Comparison of ENCODE assay signal across 17 cellular contexts in genomic region chr1:229689273-229689672, GRCh38.
A peak's percentile ranks its signal among the peaks of the same experiment; 100 is the strongest.
DNase-seq lines count a peak whose midpoint lies in the region; ATAC-seq and TF ChIP-seq lines count a peak whose summit lies in the region.
"Had no signal": no experiment of that assay in that cellular context is flagged by ENCODE, and none has a peak within 500 bp of the region (broad histone marks: within the 10 kb centered on the region; RNA-seq: fewer than 3 reads in every experiment).

No MANE protein-coding gene starts in this region.

- no peak for TF ChIP-seq POLR2A in thyroid gland (IDR thresholded peaks at IDR 0.05)

- DNase-seq in activated T-cell treated with anti-CD3 and anti-CD28 coated beads, Interleukin-2, amount 50 U/mL, for 72 hours: peak in 1 of 2 donors; percentile 20
- no peak for DNase-seq in activated T-cell treated with anti-CD3 and anti-CD28 coated beads, Interleukin-2, amount 50 U/mL, for 24 hours
- no peak for DNase-seq in SJCRH30
- DNase-seq in thyroid gland: peak; percentile 19 to 51
- DNase-seq in activated gamma-delta T cell (lab: John Stamatoyannopoulos, UW): no peak
- DNase-seq in effector CD8-positive, alpha-beta T cell (lab: John Stamatoyannopoulos, UW): no peak
- DNase-seq in coronary artery (ENCODE audit: low spot score): no peak
- DNase-seq: C1 segment of cervical spinal cord, DMS153, H7, KBM-7, NCI-H1417 treated with DMSO at 0.1 percent for 48 hours, NCI-H1930, NCI-H2171 treated with DMSO at 0.1 percent for 48 hours, NCI-H446 treated with DMSO at 0.1 percent for 48 hours, NCI-H774 had no signal

- no peak overlapping the region for H3K4me3 ChIP-seq in SJCRH30
- H3K4me3 ChIP-seq in thyroid gland (replicated peaks in 1 of 3): no peak overlapping the region
- H3K4me3 ChIP-seq in coronary artery: no peak overlapping the region

- WGBS in thyroid gland, 2 donors: 49 to 55% methylated on average over 4 of the region's 4 CpGs

- peaks cover 9% of the 10 kb centered on the region for H3K27me3 Mint-ChIP-seq in activated T-cell treated with anti-CD3 and anti-CD28 coated beads, Interleukin-2, amount 50 U/mL, for 72 hours (ENCODE audit: low read depth)
- peaks cover 16% of the 10 kb centered on the region for H3K27me3 Mint-ChIP-seq in activated T-cell treated with anti-CD3 and anti-CD28 coated beads, Interleukin-2, amount 50 U/mL, for 24 hours

- H3K9me3 Mint-ChIP-seq in activated T-cell treated with anti-CD3 and anti-CD28 coated beads, Interleukin-2, amount 50 U/mL, for 72 hours: peaks cover 6 to 8% of the 10 kb centered on the region in 2 donors
- peaks cover 12% of the 10 kb centered on the region for H3K9me3 Mint-ChIP-seq in activated T-cell treated with anti-CD3 and anti-CD28 coated beads, Interleukin-2, amount 50 U/mL, for 24 hours

- peaks cover 40% of the 10 kb centered on the region for H3K4me1 Mint-ChIP-seq in activated T-cell treated with anti-CD3 and anti-CD28 coated beads, Interleukin-2, amount 50 U/mL, for 72 hours (ENCODE audit: low read depth)
- H3K4me1 Mint-ChIP-seq in activated T-cell treated with anti-CD3 and anti-CD28 coated beads, Interleukin-2, amount 50 U/mL, for 24 hours (ENCODE audit: low read depth): peaks cover 18% of the 10 kb centered on the region

- H3K27ac ChIP-seq in SJCRH30 (peak overlapping the region; percentile 41), thyroid gland (no peak overlapping the region), coronary artery (no peak overlapping the region)

- peak; percentile 47 to 60 for ATAC-seq in activated T-cell treated with anti-CD3 and anti-CD28 coated beads, Interleukin-2, amount 50 U/mL, for 72 hours (replicated peaks in 1 of 2)
- ATAC-seq in esophagus mucosa: peak; percentile 15

- TF ChIP-seq CTCF in thyroid gland (IDR thresholded peaks at IDR 0.05) (no peak), coronary artery (IDR thresholded peaks at IDR 0.05) (no peak)

- no peak overlapping the region for H3K27ac Mint-ChIP-seq in activated T-cell treated with anti-CD3 and anti-CD28 coated beads, Interleukin-2, amount 50 U/mL, for 72 hours
- no peak overlapping the region for H3K27ac Mint-ChIP-seq in activated T-cell treated with anti-CD3 and anti-CD28 coated beads, Interleukin-2, amount 50 U/mL, for 24 hours

- H3K27me3 ChIP-seq in SJCRH30 (no peaks in the 10 kb centered on the region), thyroid gland (no peaks in the 10 kb centered on the region)

- peaks cover 10 to 14% of the 10 kb centered on the region in 2 donors for H3K36me3 Mint-ChIP-seq in activated T-cell treated with anti-CD3 and anti-CD28 coated beads, Interleukin-2, amount 50 U/mL, for 72 hours (ENCODE audit: insufficient read depth in 2 of 2)
- H3K36me3 Mint-ChIP-seq in activated T-cell treated with anti-CD3 and anti-CD28 coated beads, Interleukin-2, amount 50 U/mL, for 24 hours (ENCODE audit: low read depth): no peaks in the 10 kb centered on the region

- H3K36me3 ChIP-seq in SJCRH30 (no peaks in the 10 kb centered on the region), thyroid gland (no peaks in the 10 kb centered on the region)

- H3K4me1 ChIP-seq in SJCRH30 (peaks cover 23% of the 10 kb centered on the region), thyroid gland (no peaks in the 10 kb centered on the region)

- H3K9me3 ChIP-seq in SJCRH30 (replicated peaks) (no peaks in the 10 kb centered on the region), thyroid gland (no peaks in the 10 kb centered on the region)

- intact Hi-C loops in thyroid gland (cut with DNase I): no loop called here

- no peak overlapping the region for H3K4me3 Mint-ChIP-seq in activated T-cell treated with anti-CD3 and anti-CD28 coated beads, Interleukin-2, amount 50 U/mL, for 72 hours
- H3K4me3 Mint-ChIP-seq in activated T-cell treated with anti-CD3 and anti-CD28 coated beads, Interleukin-2, amount 50 U/mL, for 24 hours: no peak overlapping the region

Comparison
In these comparisons a context has a peak if more than half of its experiments do, and no peak if none do; other contexts are left out.
1. DNase-seq: peak in thyroid gland (2 of 2); none in activated T-cell treated with anti-CD3 and anti-CD28 coated beads, Interleukin-2, amount 50 U/mL, for 24 hours (single experiment), SJCRH30 (0 of 2), activated gamma-delta T cell (single experiment), effector CD8-positive, alpha-beta T cell (single experiment) and coronary artery (single experiment).